12 cellular contexts compared by ENCODE assay signal in the genomic region with DNA sequence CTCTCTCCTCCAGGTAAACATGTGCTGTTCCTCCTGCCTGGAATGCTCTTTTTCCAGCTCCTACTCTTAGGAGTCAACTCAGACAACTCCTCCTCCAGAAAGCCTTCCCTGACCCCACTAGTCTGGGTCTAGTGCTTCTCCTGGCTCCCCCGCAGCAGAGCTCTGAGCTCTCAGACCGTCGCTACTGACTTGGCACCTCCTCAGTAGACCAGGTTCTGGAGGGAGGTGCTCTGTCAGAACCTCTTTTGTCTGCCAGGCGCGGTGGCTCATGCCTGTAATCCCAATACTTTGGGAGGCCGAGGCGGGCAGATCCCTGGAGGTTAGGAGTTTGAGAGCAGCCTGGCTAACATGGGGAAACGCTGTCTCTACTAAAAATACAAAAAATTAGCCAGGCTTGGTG. TPM values are rescaled to one million over a fixed set of nuclear protein-coding genes. Genes with fewer than 3 reads are reported as not detected.
A peak's percentile ranks its signal among the peaks of the same experiment; 100 is the strongest.
DNase-seq lines count a peak whose midpoint lies in the region; ATAC-seq and TF ChIP-seq lines count a peak whose summit lies in the region.
"Had no signal": no experiment of that assay in that cellular context is flagged by ENCODE, and none has a peak within 500 bp of the region (broad histone marks: within the 10 kb centered on the region; RNA-seq: fewer than 3 reads in every experiment).

No MANE protein-coding gene starts in this region.

- H2AK5ac ChIP-seq in trophoblast cell (ENCODE audit: low read length): no peak overlapping the region

- intact Hi-C loops in CD4-positive, alpha-beta T cell (cut with DNase I, micrococcal nuclease): no loop called here

- H3K79me2 ChIP-seq in Loucy (ENCODE audit: insufficient read depth, low read length): peaks cover 40% of the 10 kb centered on the region
- H3K79me2 ChIP-seq in trophoblast cell (ENCODE audit: control insufficient read depth, insufficient read depth, low read length, poor library complexity): peaks cover 27% of the 10 kb centered on the region

- no peaks in the 10 kb centered on the region for H3K9me3 Mint-ChIP-seq in CD4-positive, alpha-beta T cell
- no peaks in the 10 kb centered on the region for H3K9me3 Mint-ChIP-seq in endodermal cell

- peaks cover 72% of the 10 kb centered on the region for H3K36me3 Mint-ChIP-seq in CD4-positive, alpha-beta T cell (ENCODE audit: low read depth)
- peaks cover 43% of the 10 kb centered on the region for H3K36me3 Mint-ChIP-seq in endodermal cell (ENCODE audit: low read depth)

- no peak overlapping the region for H2BK120ac ChIP-seq in trophoblast cell (ENCODE audit: insufficient read depth, low read length, poor library complexity)

- no peaks in the 10 kb centered on the region for H3K27me3 Mint-ChIP-seq in CD4-positive, alpha-beta T cell
- H3K27me3 Mint-ChIP-seq in endodermal cell (ENCODE audit: insufficient read depth): no peaks in the 10 kb centered on the region

- H3K4me2 ChIP-seq in Loucy (ENCODE audit: low read depth, low read length, poor library complexity, severe bottlenecking) (peak overlapping the region; percentile 16), trophoblast cell (ENCODE audit: low read length) (no peak overlapping the region)

- H2BK5ac ChIP-seq in trophoblast cell (ENCODE audit: low read depth, low read length, poor library complexity): no peak overlapping the region

- no peak overlapping the region for H3K23ac ChIP-seq in trophoblast cell (ENCODE audit: low read length)

- H3K4me1 ChIP-seq in Loucy (ENCODE audit: insufficient read depth, low read length, poor library complexity, severe bottlenecking): peaks cover 5% of the 10 kb centered on the region
- peaks cover 11% of the 10 kb centered on the region for H3K4me1 ChIP-seq in endodermal cell (ENCODE audit: control insufficient read depth, insufficient read depth, low read length)
- peaks cover 8 to 14% of the 10 kb centered on the region in 2 experiments for H3K4me1 ChIP-seq in trophoblast cell (ENCODE audit: control insufficient read depth in 1 of 2, insufficient read depth in 2 of 2, low read length in 2 of 2)

- no peak overlapping the region for H3K27ac ChIP-seq in CD4-positive, alpha-beta T cell (ENCODE audit: low read depth, low read length)
- H3K27ac ChIP-seq in endodermal cell (ENCODE audit: low read depth, low read length) (no peak overlapping the region), trophoblast cell (ENCODE audit: low read depth, low read length) (no peak overlapping the region)

- TF ChIP-seq CTCF in CD4-positive, alpha-beta T cell (IDR thresholded peaks at IDR 0.05): no peak
- TF ChIP-seq CTCF in Loucy (conservative IDR thresholded peaks at IDR 0.05; ENCODE audit: low read length): no peak
- no peak for TF ChIP-seq CTCF in endodermal cell (conservative IDR thresholded peaks at IDR 0.05)

- peaks cover 2% of the 10 kb centered on the region for H4K20me1 ChIP-seq in Loucy (ENCODE audit: insufficient read depth, low read length, poor library complexity, severe bottlenecking)

- DNase-seq in CD4-positive, alpha-beta T cell: no peak
- DNase-seq in endodermal cell (no peak), trophoblast cell (no peak), MV-4-11 (lab: John Stamatoyannopoulos, UW) (no peak), DMS53 (lab: John Stamatoyannopoulos, UW) (no peak)
- no peak for DNase-seq in central memory CD4-positive, alpha-beta T cell
- DNase-seq: left lung, NCI-H187 treated with DMSO at 0.1 percent for 48 hours had no signal

- H3K18ac ChIP-seq in trophoblast cell (ENCODE audit: low read length): no peak overlapping the region

- no peak overlapping the region for H4K8ac ChIP-seq in trophoblast cell (ENCODE audit: low read depth, low read length)

- H2AFZ ChIP-seq in Loucy (ENCODE audit: low read length) (no peak overlapping the region), trophoblast cell (ENCODE audit: insufficient read depth, low read length, poor library complexity) (no peak overlapping the region)

- H3K4me3 ChIP-seq in Loucy (ENCODE audit: low read length, poor library complexity, severe bottlenecking) (no peak overlapping the region), endodermal cell (ENCODE audit: low read length) (no peak overlapping the region), trophoblast cell (ENCODE audit: low read depth, low read length) (no peak overlapping the region)
- H3K4me3 ChIP-seq: K562 had no signal

- H3K27me3 ChIP-seq in CD4-positive, alpha-beta T cell (ENCODE audit: control insufficient read depth, insufficient read depth, low read length): no peaks in the 10 kb centered on the region
- H3K27me3 ChIP-seq in Loucy (ENCODE audit: insufficient read depth, low read length, poor library complexity, severe bottlenecking): no peaks in the 10 kb centered on the region
- no peaks in the 10 kb centered on the region for H3K27me3 ChIP-seq in endodermal cell (ENCODE audit: control insufficient read depth, insufficient read depth, low read length, poor library complexity, severe bottlenecking)
- H3K27me3 ChIP-seq in trophoblast cell (ENCODE audit: insufficient read depth, low read length): no peaks in the 10 kb centered on the region
- H3K27me3 ChIP-seq: left lung had no signal

- H3K9ac ChIP-seq in Loucy (ENCODE audit: low read depth, low read length, poor library complexity, severe bottlenecking): no peak overlapping the region
- no peak overlapping the region for H3K9ac ChIP-seq in endodermal cell (ENCODE audit: extremely low read depth, low read length, poor library complexity, severe bottlenecking)
- no peak overlapping the region for H3K9ac ChIP-seq in trophoblast cell (ENCODE audit: low read length)

- no peaks in the 10 kb centered on the region for H3F3A ChIP-seq in Loucy (ENCODE audit: low read depth)

- H4K91ac ChIP-seq in trophoblast cell (ENCODE audit: low read depth, low read length): no peak overlapping the region

- peaks cover 73% of the 10 kb centered on the region for H3K4me1 Mint-ChIP-seq in CD4-positive, alpha-beta T cell (ENCODE audit: low read depth)
- H3K4me1 Mint-ChIP-seq in endodermal cell: peaks cover 42% of the 10 kb centered on the region

- peak overlapping the region; percentile 98 for H3K4me3 Mint-ChIP-seq in CD4-positive, alpha-beta T cell
- H3K4me3 Mint-ChIP-seq in endodermal cell: no peak overlapping the region

- H4K12ac ChIP-seq in trophoblast cell (ENCODE audit: low read depth, low read length): no peak overlapping the region

- no peak overlapping the region for H3K14ac ChIP-seq in trophoblast cell (ENCODE audit: low read length)

- POLR2A ChIA-PET in CD4-positive, alpha-beta T cell (lab: Charles Lee): interaction anchor here (2.3 kb wide), 1 partner anchor 17 kb away, joined by 6 read pairs; no protein-coding TSS in a partner anchor

- H3K36me3 ChIP-seq in Loucy (ENCODE audit: insufficient read depth, low read length) (no peaks in the 10 kb centered on the region), endodermal cell (ENCODE audit: control insufficient read depth, insufficient read depth, low read length) (peaks cover 45% of the 10 kb centered on the region), trophoblast cell (ENCODE audit: control insufficient read depth in 1 of 2, insufficient read depth in 2 of 2, low read length in 2 of 2) (peaks cover 29 to 50% of the 10 kb centered on the region in 2 experiments)

- no peaks in the 10 kb centered on the region for H3K9me3 ChIP-seq in CD4-positive, alpha-beta T cell (ENCODE audit: control insufficient read depth, low read length)
- H3K9me3 ChIP-seq in Loucy (ENCODE audit: insufficient read depth, low read depth, low read length): no peaks in the 10 kb centered on the region
- no peaks in the 10 kb centered on the region for H3K9me3 ChIP-seq in endodermal cell (ENCODE audit: control insufficient read depth, low read length)
- no peaks in the 10 kb centered on the region for H3K9me3 ChIP-seq in trophoblast cell (ENCODE audit: insufficient read depth, low read depth, low read length)
- H3K9me3 ChIP-seq: left lung had no signal

- no peak overlapping the region for H2BK12ac ChIP-seq in trophoblast cell (ENCODE audit: low read length)

- ATAC-seq in CD4-positive, alpha-beta T cell (ENCODE audit: poor library complexity): no peak
- ATAC-seq in HG02840 (IDR thresholded peaks at IDR 0.05; ENCODE audit: low FRiP score, unreplicated experiment): no peak
- ATAC-seq: K562, left lung had no signal

- peak overlapping the region; percentile 13 for H3K4ac ChIP-seq in trophoblast cell (ENCODE audit: low read depth, low read length)

- H3K27ac Mint-ChIP-seq in CD4-positive, alpha-beta T cell: peak overlapping the region; percentile 90
- H3K27ac Mint-ChIP-seq in endodermal cell: peak overlapping the region; percentile 69

- H3K9me2 ChIP-seq in Loucy (replicated peaks; ENCODE audit: low read depth, low read length): no peaks in the 10 kb centered on the region

- H3K79me1 ChIP-seq in trophoblast cell (ENCODE audit: low read length): peaks cover 10% of the 10 kb centered on the region

- 93 to 100% methylated on average over 3 to 8 of the region's 8 CpGs for WGBS in endodermal cell (ENCODE audit: insufficient coverage in 1 of 2, insufficient read length in 1 of 2), 2 experiments
- no CpG with 5 or more reads among the region's 8 CpGs for WGBS in trophoblast cell (ENCODE audit: extremely low coverage, insufficient coverage, insufficient read length)

- CTCF ChIA-PET in CD4-positive, alpha-beta T cell (lab: Charles Lee): no interaction called here

RNA-seq across cellular contexts. Expression of a gene that starts 3.4 kb away (rescaled TPM):
- 10 to 100 TPM; 35.0 to 35.8 TPM for total RNA-seq in CD4-positive, alpha-beta T cell
- 10 to 100 TPM; 54.6 to 58.7 TPM for total RNA-seq in endodermal cell
- 32.7 TPM for polyA plus RNA-seq in endodermal cell (2013, experiment 1 of 2)
- 34.9 TPM for polyA plus RNA-seq in endodermal cell (2013, experiment 2 of 2)
- polyA plus RNA-seq in trophoblast cell (2013): 39.7 and 40.9 TPM in 2 replicates

RNA-seq across cellular contexts. Expression of a gene that starts 3.6 kb away (rescaled TPM):
- 1 to 10 TPM; 2.8 to 4.7 TPM for total RNA-seq in CD4-positive, alpha-beta T cell
- 10 to 100 TPM; 13.6 to 25.3 TPM for total RNA-seq in endodermal cell
- 18.8 TPM for polyA plus RNA-seq in endodermal cell (2013, experiment 1 of 2)
- polyA plus RNA-seq in endodermal cell (2013, experiment 2 of 2): 16.8 TPM
- polyA plus RNA-seq in trophoblast cell (2013): 3.3 and 4.0 TPM in 2 replicates

RNA-seq across cellular contexts. Expression of a gene that starts 35.4 kb away (rescaled TPM):
- 1 to 10 TPM; 1.6 to 2.6 TPM for total RNA-seq in CD4-positive, alpha-beta T cell
- 10 to 100 TPM; 15.2 to 18.0 TPM for total RNA-seq in endodermal cell
- 6.4 TPM for polyA plus RNA-seq in endodermal cell (2013, experiment 1 of 2)
- polyA plus RNA-seq in endodermal cell (2013, experiment 2 of 2): 4.7 TPM
- 11.4 TPM in 2 replicates for polyA plus RNA-seq in trophoblast cell (2013)
- total RNA-seq: H4 had no signal

RNA-seq across cellular contexts. Expression of a gene that starts 55.8 kb away (rescaled TPM):
- total RNA-seq in CD4-positive, alpha-beta T cell: 10 to 100 TPM; 22.2 to 27.6 TPM
- 10 to 100 TPM; 66.9 to 86.5 TPM for total RNA-seq in endodermal cell
- polyA plus RNA-seq in endodermal cell (2013, experiment 1 of 2): 39.4 TPM
- polyA plus RNA-seq in endodermal cell (2013, experiment 2 of 2): 25.4 TPM
- polyA plus RNA-seq in trophoblast cell (2013): 12.7 and 12.8 TPM in 2 replicates

Comparison
In these comparisons a context has a peak if more than half of its experiments do, and no peak if none do; other contexts are left out.
1. RNA of a gene that starts 35.4 kb away (total RNA-seq): 15.2 to 18.0 TPM in endodermal cell; 1.6 to 2.6 TPM in CD4-positive, alpha-beta T cell; every median in the first group is over 4 times any median in the second.